ENCODE assay signal across 22 cellular contexts in the genomic region with DNA sequence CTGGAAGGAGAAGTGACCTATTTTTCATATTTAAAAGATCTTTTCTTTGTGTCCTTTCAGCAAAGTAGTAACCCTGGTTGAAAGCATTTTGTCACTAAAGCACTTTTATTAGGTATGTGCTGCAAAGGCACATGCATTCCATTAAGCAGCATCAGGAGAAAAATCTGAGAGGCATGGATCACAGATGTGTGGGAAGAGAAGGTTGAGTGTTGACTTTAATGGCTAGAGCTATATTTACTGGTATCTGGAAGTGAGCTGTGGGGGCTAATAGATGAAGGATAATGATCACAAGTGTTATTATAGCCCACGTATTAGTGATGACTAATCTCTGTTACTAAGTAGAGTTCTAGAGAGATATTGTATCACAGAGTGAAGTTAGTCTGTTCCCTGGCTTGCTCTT.
"Had no signal": no experiment of that assay in that cellular context is flagged by ENCODE, and none has a peak within 500 bp of the region (broad histone marks: within the 10 kb centered on the region; RNA-seq: fewer than 3 reads in every experiment).

No MANE protein-coding gene starts in this region.

- ATAC-seq: activated CD4-positive, alpha-beta T cell treated with anti-CD3 and anti-CD28 coated beads for 36 hours; activated naive CD4-positive, alpha-beta T cell treated with anti-CD3 and anti-CD28 coated beads, Interleukin-2, amount 50 U/mL, for 72 hours; effector memory CD8-positive, alpha-beta T cell; left lobe of liver; right cardiac atrium; stimulated activated naive CD8-positive, alpha-beta T cell treated with anti-CD3 and anti-CD28 coated beads, Interleukin-15, amount 100 ng/mL, for 72 hours; WTC11 had no signal

- H3K4me3 ChIP-seq: esophagus squamous epithelium, lung, smooth muscle cell, testis, upper lobe of left lung had no signal

- DNase-seq: activated CD4-positive, alpha-beta T cell treated with anti-CD3 and anti-CD28 coated beads for 36 hours; activated CD4-positive, alpha-beta T cell treated with anti-CD3 and anti-CD28 coated beads, Interleukin-2, amount 50 U/mL, for 48 hours; activated gamma-delta T cell treated with Interleukin-2 at 50 U/mL for 16 hours; activated T-cell treated with anti-CD3 and anti-CD28 coated beads for 4 hours; effector memory CD8-positive, alpha-beta T cell; esophagus squamous epithelium; foreskin melanocyte; glutamatergic neuron; hippocampal formation; midbrain; nephron progenitor cell; right cardiac atrium; stimulated activated CD4-positive, alpha-beta T cell treated with anti-CD3 and anti-CD28 coated beads, Interleukin-4, amount 100 ng/mL, for 1 hour; stimulated activated naive CD8-positive, alpha-beta T cell treated with anti-CD3 and anti-CD28 coated beads, Interleukin-15, amount 100 ng/mL, for 72 hours; testis; upper lobe of left lung had no signal

- FAIRE-seq: keratinocyte had no signal
